Comparison of ENCODE assay signal across 1 cellular context in the genomic region with DNA sequence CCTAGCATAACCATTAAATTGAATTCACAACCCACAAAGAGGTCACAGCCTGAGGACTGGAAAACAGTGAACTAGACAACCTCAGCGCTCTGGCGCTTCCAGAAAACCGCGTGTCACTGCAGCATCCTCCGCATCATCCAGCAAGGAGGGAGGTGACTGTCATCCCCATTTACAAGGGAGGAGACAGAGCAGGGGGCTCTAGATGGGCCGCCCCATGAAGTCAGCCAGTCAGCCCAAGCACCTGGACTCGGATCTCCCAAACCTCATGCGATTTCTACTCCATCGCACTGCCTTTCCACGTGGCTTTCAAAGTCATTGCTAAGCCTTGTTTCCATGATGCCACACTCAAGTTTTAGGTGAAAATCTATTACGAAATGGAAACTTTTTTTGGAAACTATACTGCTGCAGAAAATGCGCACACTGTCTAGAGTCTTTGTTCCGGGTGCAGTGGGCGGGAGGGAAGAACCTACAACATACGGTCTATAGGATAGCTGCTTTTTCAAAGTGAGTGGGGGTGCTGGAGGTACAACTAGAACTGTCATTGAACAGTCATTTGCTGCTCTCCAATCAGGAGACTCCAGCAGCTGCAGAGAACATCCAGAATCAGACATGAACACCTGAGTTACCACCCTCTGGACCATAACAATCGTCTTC.
A peak's percentile ranks its signal among the peaks of the same experiment; 100 is the strongest.
TF ChIP-seq lines count a peak whose summit lies in the region.

No MANE protein-coding gene starts in this region.

TF ChIP-seq in GM12878, 131 proteins besides CTCF, POLR2A, EP300 and RAD21:
- TF ChIP-seq SUPT20H (IDR thresholded peaks at IDR 0.05; ENCODE audit: borderline replicate concordance, control insufficient read depth, low read depth, low read length) = no peak
- TF ChIP-seq, protein P1, sequence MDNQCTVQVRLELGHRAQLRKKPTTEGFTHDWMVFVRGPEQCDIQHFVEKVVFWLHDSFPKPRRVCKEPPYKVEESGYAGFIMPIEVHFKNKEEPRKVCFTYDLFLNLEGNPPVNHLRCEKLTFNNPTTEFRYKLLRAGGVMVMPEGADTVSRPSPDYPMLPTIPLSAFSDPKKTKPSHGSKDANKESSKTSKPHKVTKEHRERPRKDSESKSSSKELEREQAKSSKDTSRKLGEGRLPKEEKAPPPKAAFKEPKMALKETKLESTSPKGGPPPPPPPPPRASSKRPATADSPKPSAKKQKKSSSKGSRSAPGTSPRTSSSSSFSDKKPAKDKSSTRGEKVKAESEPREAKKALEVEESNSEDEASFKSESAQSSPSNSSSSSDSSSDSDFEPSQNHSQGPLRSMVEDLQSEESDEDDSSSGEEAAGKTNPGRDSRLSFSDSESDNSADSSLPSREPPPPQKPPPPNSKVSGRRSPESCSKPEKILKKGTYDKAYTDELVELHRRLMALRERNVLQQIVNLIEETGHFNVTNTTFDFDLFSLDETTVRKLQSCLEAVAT (IDR thresholded peaks at IDR 0.05) = peak; percentile 42; the same call in 1 of the 2 replicates
- TF ChIP-seq, protein P2, sequence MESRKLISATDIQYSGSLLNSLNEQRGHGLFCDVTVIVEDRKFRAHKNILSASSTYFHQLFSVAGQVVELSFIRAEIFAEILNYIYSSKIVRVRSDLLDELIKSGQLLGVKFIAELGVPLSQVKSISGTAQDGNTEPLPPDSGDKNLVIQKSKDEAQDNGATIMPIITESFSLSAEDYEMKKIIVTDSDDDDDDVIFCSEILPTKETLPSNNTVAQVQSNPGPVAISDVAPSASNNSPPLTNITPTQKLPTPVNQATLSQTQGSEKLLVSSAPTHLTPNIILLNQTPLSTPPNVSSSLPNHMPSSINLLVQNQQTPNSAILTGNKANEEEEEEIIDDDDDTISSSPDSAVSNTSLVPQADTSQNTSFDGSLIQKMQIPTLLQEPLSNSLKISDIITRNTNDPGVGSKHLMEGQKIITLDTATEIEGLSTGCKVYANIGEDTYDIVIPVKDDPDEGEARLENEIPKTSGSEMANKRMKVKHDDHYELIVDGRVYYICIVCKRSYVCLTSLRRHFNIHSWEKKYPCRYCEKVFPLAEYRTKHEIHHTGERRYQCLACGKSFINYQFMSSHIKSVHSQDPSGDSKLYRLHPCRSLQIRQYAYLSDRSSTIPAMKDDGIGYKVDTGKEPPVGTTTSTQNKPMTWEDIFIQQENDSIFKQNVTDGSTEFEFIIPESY (IDR thresholded peaks at IDR 0.05) = peak; percentile 57; the same call in 1 of the 2 replicates
- 0 out of 2 replicates have a peak, but pooled peaks have one; percentile 25 for TF ChIP-seq RUNX3 (IDR thresholded peaks at IDR 0.05; ENCODE audit: low read length)
- TF ChIP-seq, protein P3, sequence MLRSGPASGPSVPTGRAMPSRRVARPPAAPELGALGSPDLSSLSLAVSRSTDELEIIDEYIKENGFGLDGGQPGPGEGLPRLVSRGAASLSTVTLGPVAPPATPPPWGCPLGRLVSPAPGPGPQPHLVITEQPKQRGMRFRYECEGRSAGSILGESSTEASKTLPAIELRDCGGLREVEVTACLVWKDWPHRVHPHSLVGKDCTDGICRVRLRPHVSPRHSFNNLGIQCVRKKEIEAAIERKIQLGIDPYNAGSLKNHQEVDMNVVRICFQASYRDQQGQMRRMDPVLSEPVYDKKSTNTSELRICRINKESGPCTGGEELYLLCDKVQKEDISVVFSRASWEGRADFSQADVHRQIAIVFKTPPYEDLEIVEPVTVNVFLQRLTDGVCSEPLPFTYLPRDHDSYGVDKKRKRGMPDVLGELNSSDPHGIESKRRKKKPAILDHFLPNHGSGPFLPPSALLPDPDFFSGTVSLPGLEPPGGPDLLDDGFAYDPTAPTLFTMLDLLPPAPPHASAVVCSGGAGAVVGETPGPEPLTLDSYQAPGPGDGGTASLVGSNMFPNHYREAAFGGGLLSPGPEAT (IDR thresholded peaks at IDR 0.05; ENCODE audit: low read depth) = peak; percentile 49; the same call in 1 of the 2 replicates
- TF ChIP-seq MTA3 (IDR thresholded peaks at IDR 0.05; ENCODE audit: borderline replicate concordance, low read length) = no peak
- peak; percentile 73 for TF ChIP-seq IKZF1 (conservative IDR thresholded peaks at IDR 0.05)
- TF ChIP-seq IKZF2 (IDR thresholded peaks at IDR 0.05) = peak; percentile 49 to 65; a peak in 2 of 4 replicates
- TF ChIP-seq RELA (IDR thresholded peaks at IDR 0.05; ENCODE audit: borderline replicate concordance, partially characterized antibody) = no peak
- TF ChIP-seq MXI1 (IDR thresholded peaks at IDR 0.05; ENCODE audit: low read depth, low read length) = peak; percentile 60; the same call in 1 of the 2 replicates
- TF ChIP-seq, protein P4, sequence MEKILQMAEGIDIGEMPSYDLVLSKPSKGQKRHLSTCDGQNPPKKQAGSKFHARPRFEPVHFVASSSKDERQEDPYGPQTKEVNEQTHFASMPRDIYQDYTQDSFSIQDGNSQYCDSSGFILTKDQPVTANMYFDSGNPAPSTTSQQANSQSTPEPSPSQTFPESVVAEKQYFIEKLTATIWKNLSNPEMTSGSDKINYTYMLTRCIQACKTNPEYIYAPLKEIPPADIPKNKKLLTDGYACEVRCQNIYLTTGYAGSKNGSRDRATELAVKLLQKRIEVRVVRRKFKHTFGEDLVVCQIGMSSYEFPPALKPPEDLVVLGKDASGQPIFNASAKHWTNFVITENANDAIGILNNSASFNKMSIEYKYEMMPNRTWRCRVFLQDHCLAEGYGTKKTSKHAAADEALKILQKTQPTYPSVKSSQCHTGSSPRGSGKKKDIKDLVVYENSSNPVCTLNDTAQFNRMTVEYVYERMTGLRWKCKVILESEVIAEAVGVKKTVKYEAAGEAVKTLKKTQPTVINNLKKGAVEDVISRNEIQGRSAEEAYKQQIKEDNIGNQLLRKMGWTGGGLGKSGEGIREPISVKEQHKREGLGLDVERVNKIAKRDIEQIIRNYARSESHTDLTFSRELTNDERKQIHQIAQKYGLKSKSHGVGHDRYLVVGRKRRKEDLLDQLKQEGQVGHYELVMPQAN (conservative IDR thresholded peaks at IDR 0.05) = no peak
- TF ChIP-seq NR2F1 (conservative IDR thresholded peaks at IDR 0.05) = peak; percentile 72; the same call in 1 of the 2 replicates
- TF ChIP-seq SIX5 (IDR thresholded peaks at IDR 0.05; ENCODE audit: low read depth, low read length, severe bottlenecking) = no peak
- 0 out of 2 replicates have a peak, but pooled peaks have one; percentile 13 for TF ChIP-seq GATAD2B (conservative IDR thresholded peaks at IDR 0.05; ENCODE audit: low read depth)
- TF ChIP-seq, protein P5, sequence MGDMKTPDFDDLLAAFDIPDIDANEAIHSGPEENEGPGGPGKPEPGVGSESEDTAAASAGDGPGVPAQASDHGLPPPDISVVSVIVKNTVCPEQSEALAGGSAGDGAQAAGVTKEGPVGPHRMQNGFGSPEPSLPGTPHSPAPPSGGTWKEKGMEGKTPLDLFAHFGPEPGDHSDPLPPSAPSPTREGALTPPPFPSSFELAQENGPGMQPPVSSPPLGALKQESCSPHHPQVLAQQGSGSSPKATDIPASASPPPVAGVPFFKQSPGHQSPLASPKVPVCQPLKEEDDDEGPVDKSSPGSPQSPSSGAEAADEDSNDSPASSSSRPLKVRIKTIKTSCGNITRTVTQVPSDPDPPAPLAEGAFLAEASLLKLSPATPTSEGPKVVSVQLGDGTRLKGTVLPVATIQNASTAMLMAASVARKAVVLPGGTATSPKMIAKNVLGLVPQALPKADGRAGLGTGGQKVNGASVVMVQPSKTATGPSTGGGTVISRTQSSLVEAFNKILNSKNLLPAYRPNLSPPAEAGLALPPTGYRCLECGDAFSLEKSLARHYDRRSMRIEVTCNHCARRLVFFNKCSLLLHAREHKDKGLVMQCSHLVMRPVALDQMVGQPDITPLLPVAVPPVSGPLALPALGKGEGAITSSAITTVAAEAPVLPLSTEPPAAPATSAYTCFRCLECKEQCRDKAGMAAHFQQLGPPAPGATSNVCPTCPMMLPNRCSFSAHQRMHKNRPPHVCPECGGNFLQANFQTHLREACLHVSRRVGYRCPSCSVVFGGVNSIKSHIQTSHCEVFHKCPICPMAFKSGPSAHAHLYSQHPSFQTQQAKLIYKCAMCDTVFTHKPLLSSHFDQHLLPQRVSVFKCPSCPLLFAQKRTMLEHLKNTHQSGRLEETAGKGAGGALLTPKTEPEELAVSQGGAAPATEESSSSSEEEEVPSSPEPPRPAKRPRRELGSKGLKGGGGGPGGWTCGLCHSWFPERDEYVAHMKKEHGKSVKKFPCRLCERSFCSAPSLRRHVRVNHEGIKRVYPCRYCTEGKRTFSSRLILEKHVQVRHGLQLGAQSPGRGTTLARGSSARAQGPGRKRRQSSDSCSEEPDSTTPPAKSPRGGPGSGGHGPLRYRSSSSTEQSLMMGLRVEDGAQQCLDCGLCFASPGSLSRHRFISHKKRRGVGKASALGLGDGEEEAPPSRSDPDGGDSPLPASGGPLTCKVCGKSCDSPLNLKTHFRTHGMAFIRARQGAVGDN (IDR thresholded peaks at IDR 0.05) = no peak; the same call in 1 of the 2 replicates
- 0 out of 2 replicates have a peak, but pooled peaks have one; percentile 35 for TF ChIP-seq LARP7 (IDR thresholded peaks at IDR 0.05)
- TF ChIP-seq POLR2AphosphoS5 (IDR thresholded peaks at IDR 0.05; ENCODE audit: low read length) = peak; percentile 70
